Comparison of ENCODE assay signal across 9 cellular contexts in the genomic region with DNA sequence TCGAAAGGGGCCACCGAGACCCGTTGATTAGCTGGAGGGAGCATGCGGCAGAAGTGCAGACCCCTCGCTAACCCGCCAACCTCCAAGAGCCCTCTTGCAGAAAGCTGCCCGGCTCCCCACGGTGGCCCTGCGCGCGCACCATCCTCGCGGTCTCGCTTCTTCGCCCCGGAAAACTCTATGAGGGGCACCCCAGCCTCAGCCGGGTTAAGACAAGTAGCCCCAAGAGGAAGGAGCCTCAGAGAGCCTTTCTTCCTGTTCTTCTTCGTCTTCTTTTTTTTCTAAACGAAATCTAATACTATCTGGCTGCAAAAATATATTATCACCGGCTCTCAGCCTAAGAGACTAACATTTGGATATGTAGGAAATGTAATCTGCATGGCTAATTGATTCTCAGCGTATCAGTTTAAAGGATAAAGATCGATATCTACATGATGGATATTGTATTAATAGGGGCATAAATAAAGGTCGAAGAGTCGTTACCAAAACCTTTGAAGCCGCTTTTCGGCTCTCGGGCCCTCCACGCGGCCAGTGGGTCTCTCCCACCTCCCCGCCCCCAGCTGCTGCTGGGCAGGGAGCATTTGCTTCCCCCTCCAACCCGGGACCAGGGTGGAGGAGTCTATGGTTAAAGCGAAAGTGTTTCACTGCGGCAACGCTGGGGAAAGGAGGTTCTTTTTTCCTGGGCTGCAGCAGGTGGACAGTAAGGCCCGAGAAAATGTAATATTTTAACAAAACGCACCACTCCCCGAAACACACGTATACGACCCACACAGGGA. TPM values are rescaled to one million over a fixed set of nuclear protein-coding genes. Genes with fewer than 3 reads are reported as not detected.
A peak's percentile ranks its signal among the peaks of the same experiment; 100 is the strongest.
DNase-seq lines count a peak whose midpoint lies in the region; ATAC-seq and TF ChIP-seq lines count a peak whose summit lies in the region.
"Had no signal": no experiment of that assay in that cellular context is flagged by ENCODE, and none has a peak within 500 bp of the region (broad histone marks: within the 10 kb centered on the region; RNA-seq: fewer than 3 reads in every experiment).

No MANE protein-coding gene starts in this region.

- no peaks in the 10 kb centered on the region for H3K79me2 ChIP-seq in fibroblast of lung (ENCODE audit: control insufficient read depth, insufficient read depth, low read length)

- intact Hi-C loops in Panc1 (cut with micrococcal nuclease; ENCODE audit: unreplicated experiment): loop anchor here (5.0 kb wide), 1 partner anchor 243 kb away; no protein-coding TSS in a partner anchor

- DNase-seq in DMS53 (lab: John Stamatoyannopoulos, UW): peak; percentile 58
- DNase-seq in DMS53 treated with DMSO at 0.1 percent for 48 hours (lab: John Stamatoyannopoulos, UW; ENCODE audit: unreplicated experiment): no peak
- no peak for DNase-seq in Panc1 (ENCODE audit: low read depth, low spot score)
- DNase-seq in fibroblast of lung (ENCODE audit: low read depth in 2 of 2): no peak
- DNase-seq in skeletal muscle cell (ENCODE audit: low read depth): no peak
- no peak for DNase-seq in 8988T

- POLR2A ChIA-PET in Panc1 (lab: Charles Lee): no interaction called here

- no TSS peak for BruUV-seq in Panc1 (replicated peaks; lab: Mats Ljungman, UMichigan)

- H3K9me3 ChIP-seq in Panc1 (ENCODE audit: control insufficient read depth, insufficient read depth, low read depth, low read length): no peaks in the 10 kb centered on the region
- no peaks in the 10 kb centered on the region for H3K9me3 ChIP-seq in fibroblast of lung (ENCODE audit: control insufficient read depth, insufficient read depth, low read depth, low read length)

- TF ChIP-seq CTCF in Panc1 (IDR thresholded peaks at IDR 0.05) (no peak), fibroblast of lung (conservative IDR thresholded peaks at IDR 0.05 in 1 of 2, IDR thresholded peaks at IDR 0.05 in 1 of 2; ENCODE audit: low read depth in 1 of 2, low read length in 2 of 2) (no peak)

- no peaks in the 10 kb centered on the region for H4K20me1 ChIP-seq in fibroblast of lung (ENCODE audit: control insufficient read depth, extremely low read depth, insufficient read depth, low read length)

- H2AFZ ChIP-seq in fibroblast of lung (ENCODE audit: low read length): no peak overlapping the region

- H3K4me2 ChIP-seq in fibroblast of lung (ENCODE audit: extremely low read depth, insufficient read depth, low read length): peak overlapping the region; percentile 56

- H3K27ac ChIP-seq in Panc1 (ENCODE audit: low read length): no peak overlapping the region
- no peak overlapping the region for H3K27ac ChIP-seq in fibroblast of lung (ENCODE audit: insufficient read depth, low read length)
- H3K27ac ChIP-seq: 22Rv1 had no signal

- ATAC-seq in Panc1 (peak; percentile 51; the same call in 1 of the 2 replicates), GM18520 (IDR thresholded peaks at IDR 0.05; ENCODE audit: unreplicated experiment) (no peak), HG03159 (IDR thresholded peaks at IDR 0.05; ENCODE audit: unreplicated experiment) (no peak)

- H3K9ac ChIP-seq in fibroblast of lung (ENCODE audit: insufficient read depth, low read length): no peak overlapping the region

- CTCF ChIA-PET in Panc1 (lab: Charles Lee): no interaction called here

- in situ Hi-C loops in Panc1 (cut with HindIII; ENCODE audit: low pct_unique_long_range_greater_than_20kb, low sequenced_read_pairs): no loop called here

- H3K36me3 ChIP-seq in Panc1 (ENCODE audit: control insufficient read depth, insufficient read depth, low read length) (no peaks in the 10 kb centered on the region; the same call in 1 of the 2 replicates), fibroblast of lung (ENCODE audit: control insufficient read depth, insufficient read depth, low read length) (no peaks in the 10 kb centered on the region)

- H3K27me3 ChIP-seq in Panc1 (ENCODE audit: control insufficient read depth, insufficient read depth, low read length): peaks cover 49% of the 10 kb centered on the region
- peaks cover 85% of the 10 kb centered on the region for H3K27me3 ChIP-seq in fibroblast of lung (ENCODE audit: control insufficient read depth, insufficient read depth, low read length)

- H3K4me1 ChIP-seq in Panc1 (ENCODE audit: control insufficient read depth, insufficient read depth, low read length) (peaks cover 11% of the 10 kb centered on the region), fibroblast of lung (ENCODE audit: control insufficient read depth, extremely low read depth, insufficient read depth, low read length) (peaks cover 4% of the 10 kb centered on the region)

- H3K4me3 ChIP-seq in Panc1 (ENCODE audit: low read depth in 2 of 2, low read length in 2 of 2) (peak overlapping the region; percentile 32 to 57), fibroblast of lung (replicated peaks in 1 of 4; ENCODE audit: control extremely low read depth in 1 of 4, insufficient read depth in 1 of 4, low read depth in 3 of 4, low read length in 4 of 4) (peak overlapping the region in 3 of 4 experiments; percentile 12 to 61 (median 46)), skeletal muscle cell (ENCODE audit: low read depth, low read length) (peak overlapping the region; percentile 48)

RNA-seq across cellular contexts. Expression of gene PAX3, which starts 6.1 kb away (rescaled TPM):
- not detected for total RNA-seq in Panc1 (2021; ENCODE audit: unreplicated experiment)
- polyA plus RNA-seq in Panc1 (2012; ENCODE audit: insufficient read length): not detected
- not detected in 2 replicates for total RNA-seq in fibroblast of lung
- polyA plus RNA-seq in fibroblast of lung: not detected in 2 replicates
- not detected in 2 replicates for polyA plus RNA-seq in fibroblast of lung (2012)
- not detected in 2 replicates for polyA minus RNA-seq in fibroblast of lung (ENCODE audit: low replicate concordance)
